Comparison of ENCODE assay signal across 9 cellular contexts in genomic region chr16:80327740-80328139, GRCh38.
"Had no signal": no experiment of that assay in that cellular context is flagged by ENCODE, and none has a peak within 500 bp of the region (broad histone marks: within the 10 kb centered on the region; RNA-seq: fewer than 3 reads in every experiment).

No MANE protein-coding gene starts in this region.

- H3K9me3 ChIP-seq: HAP-1 had no signal

- H3K9me3 Mint-ChIP-seq: HFFc6, IgD-negative memory B cell had no signal

- H3K9ac ChIP-seq: GM23248 had no signal

- H3K27ac Mint-ChIP-seq: HFFc6, IgD-negative memory B cell had no signal

- ATAC-seq: HCT116 had no signal

- H3K36me3 ChIP-seq: HAP-1 had no signal

- H3K27ac ChIP-seq: GM23248, HL-60 had no signal

- H3K4me3 ChIP-seq: GM23248, HAP-1 had no signal

- H3K4me1 Mint-ChIP-seq: IgD-negative memory B cell had no signal

- H3K36me3 Mint-ChIP-seq: IgD-negative memory B cell had no signal

- H2AFZ ChIP-seq: GM23248 had no signal

- H3K4me1 ChIP-seq: HAP-1 had no signal

- DNase-seq: GM23248, GOT3, H7, HFFc6, KG1 had no signal

- H3K4me3 Mint-ChIP-seq: HFFc6, IgD-negative memory B cell had no signal
